Comparison of ENCODE assay signal across 34 cellular contexts in the genomic region with DNA sequence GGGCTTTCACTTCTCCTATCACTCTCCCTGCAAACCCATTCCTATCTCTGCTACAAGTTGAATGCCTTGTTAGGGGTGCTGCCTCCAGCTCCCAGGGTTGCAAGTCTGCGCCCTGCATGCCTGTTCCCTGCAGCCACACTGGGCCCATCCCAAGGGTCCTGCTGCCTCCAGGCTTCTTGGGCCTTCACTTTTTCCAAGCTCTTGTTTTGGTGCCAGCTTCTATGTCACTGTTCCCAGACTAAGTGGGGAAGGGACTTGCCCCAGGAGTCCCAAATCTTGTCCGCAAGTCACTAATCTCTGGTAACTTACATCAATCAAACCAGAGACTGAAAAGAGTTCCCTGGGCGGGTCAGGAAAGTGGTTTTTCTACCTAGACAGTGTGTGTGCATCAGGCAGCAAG.
"Had no signal": no experiment of that assay in that cellular context is flagged by ENCODE, and none has a peak within 500 bp of the region (broad histone marks: within the 10 kb centered on the region; RNA-seq: fewer than 3 reads in every experiment).

No MANE protein-coding gene starts in this region.

- DNase-seq: activated B cell treated with CpG ODN at 0.5 μM for 24 hours; activated CD4-positive, alpha-beta memory T cell treated with anti-CD3 and anti-CD28 coated beads for 36 hours; activated CD4-positive, alpha-beta T cell treated with anti-CD3 and anti-CD28 coated beads for 4 hours; activated CD4-positive, alpha-beta T cell treated with anti-CD3 and anti-CD28 coated beads, Interleukin-2, amount 50 U/mL, for 1 hour; activated CD4-positive, CD25-positive, alpha-beta regulatory T cell treated with anti-CD3 and anti-CD28 coated beads, Interleukin-2, amount 50 U/mL, for 72 hours; activated effector memory CD4-positive, alpha-beta T cell treated with Interleukin-2 at 50 U/mL for 16 hours; activated naive CD4-positive, alpha-beta T cell treated with anti-CD3 and anti-CD28 coated beads, Interleukin-2, amount 10 ng/mL, durations not matched to agents 7 days and 5 days; activated naive CD8-positive, alpha-beta T cell treated with anti-CD3 and anti-CD28 coated beads, Interleukin-2, amount 50 U/mL, for 24 hours; activated T-cell treated with anti-CD3 and anti-CD28 coated beads for 4 hours; activated T-cell treated with anti-CD3 and anti-CD28 coated beads, Interleukin-2, amount 50 U/mL, for 4 hours; anterior cingulate cortex; brain microvascular endothelial cell; central memory CD4-positive, alpha-beta T cell; colonic mucosa; MM.1S; NCI-H1092; NCI-H1436 treated with DMSO at 0.1 percent for 48 hours; NCI-H1694 treated with DMSO at 0.1 percent for 48 hours; NCI-H2029 treated with DMSO at 0.1 percent for 48 hours; NCI-H2107; NCI-H2171; NCI-H510A; NCI-H526; NCI-H748 treated with DMSO at 0.1 percent for 48 hours; NK-92 treated with Interleukin-12 subunit alpha and Interleukin-12 subunit beta, amount 100 ng/mL, for 24 hours; SHP77; T-helper 1 cell; T-helper 2 cell; T-helper 9 cell had no signal

- H3K36me3 ChIP-seq: brain microvascular endothelial cell, colonic mucosa had no signal

- H3K4me3 Mint-ChIP-seq: activated B cell treated with CpG ODN at 0.5 μM for 24 hours; activated CD4-positive, alpha-beta memory T cell treated with anti-CD3 and anti-CD28 coated beads for 36 hours; activated naive CD4-positive, alpha-beta T cell treated with anti-CD3 and anti-CD28 coated beads, Interleukin-2, amount 10 ng/mL, durations not matched to agents 7 days and 5 days; activated naive CD8-positive, alpha-beta T cell; activated naive CD8-positive, alpha-beta T cell treated with anti-CD3 and anti-CD28 coated beads, Interleukin-2, amount 50 U/mL, for 24 hours; activated T-cell treated with anti-CD3 and anti-CD28 coated beads, Interleukin-2, amount 50 U/mL, for 4 hours had no signal

- H3K4me3 ChIP-seq: colonic mucosa had no signal

- ATAC-seq: activated naive CD8-positive, alpha-beta T cell treated with anti-CD3 and anti-CD28 coated beads, Interleukin-2, amount 50 U/mL, for 24 hours; activated T-cell treated with anti-CD3 and anti-CD28 coated beads, Interleukin-2, amount 50 U/mL, for 4 hours; Panc1; SK-N-SH treated with all-trans-retinoic acid at 6 μM for 48 hours had no signal

- H3K27me3 ChIP-seq: brain microvascular endothelial cell, colonic mucosa had no signal

- H3K4me1 ChIP-seq: colonic mucosa had no signal

- H3K9ac ChIP-seq: KMS-11 had no signal

- H3K27ac Mint-ChIP-seq: activated B cell treated with CpG ODN at 0.5 μM for 24 hours; activated CD4-positive, alpha-beta memory T cell treated with anti-CD3 and anti-CD28 coated beads for 36 hours; activated naive CD4-positive, alpha-beta T cell treated with anti-CD3 and anti-CD28 coated beads, Interleukin-2, amount 10 ng/mL, durations not matched to agents 7 days and 5 days; activated naive CD8-positive, alpha-beta T cell; activated naive CD8-positive, alpha-beta T cell treated with anti-CD3 and anti-CD28 coated beads, Interleukin-2, amount 50 U/mL, for 24 hours had no signal

- H3K27me3 Mint-ChIP-seq: activated B cell treated with CpG ODN at 0.5 μM for 24 hours; activated naive CD8-positive, alpha-beta T cell had no signal

- H3K4me2 ChIP-seq: KMS-11 had no signal

- H3K27ac ChIP-seq: brain microvascular endothelial cell, colonic mucosa, KMS-11, VCaP had no signal

- H3K9me3 ChIP-seq: colonic mucosa had no signal

- H3K9me3 Mint-ChIP-seq: activated CD4-positive, alpha-beta memory T cell treated with anti-CD3 and anti-CD28 coated beads for 36 hours; activated naive CD4-positive, alpha-beta T cell treated with anti-CD3 and anti-CD28 coated beads, Interleukin-2, amount 10 ng/mL, durations not matched to agents 7 days and 5 days; activated naive CD8-positive, alpha-beta T cell treated with anti-CD3 and anti-CD28 coated beads, Interleukin-2, amount 50 U/mL, for 24 hours had no signal
